Comparison of ENCODE assay signal across 1 cellular context in the genomic region with DNA sequence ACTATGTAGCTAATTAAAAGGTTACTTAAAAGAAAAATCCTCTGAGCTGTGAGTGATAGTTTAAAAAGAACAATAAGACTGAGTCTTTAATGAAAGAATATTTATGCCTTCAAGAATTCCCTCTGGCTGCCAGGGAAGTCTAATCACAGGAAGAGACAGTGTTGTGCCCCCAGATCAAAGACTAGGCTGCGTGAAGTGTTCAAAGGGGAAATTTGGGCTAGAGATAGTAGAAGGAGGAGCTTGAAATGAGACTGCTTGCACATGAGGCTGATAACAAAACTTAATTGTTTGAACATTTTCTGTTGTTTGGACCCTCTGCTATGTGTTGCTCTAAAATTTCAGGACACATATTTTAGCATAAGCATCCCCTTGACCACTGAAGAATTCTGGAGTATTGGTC.
TF ChIP-seq lines count a peak whose summit lies in the region.

No MANE protein-coding gene starts in this region.

TF ChIP-seq in HepG2, 621 proteins besides CTCF, POLR2A, EP300 and RAD21:
- TF ChIP-seq SOX6 (IDR thresholded peaks at IDR 0.05) = no peak
- 0 out of 2 replicates have a peak, but pooled peaks have one; percentile 29 for TF ChIP-seq SOX6 (CRISPR knock-in tag; IDR thresholded peaks at IDR 0.05)
- TF ChIP-seq TCF7 (IDR thresholded peaks at IDR 0.05; ENCODE audit: low read depth) = peak; percentile 46; the same call in 1 of the 2 replicates
- no peak for TF ChIP-seq SP4 (CRISPR knock-in tag; IDR thresholded peaks at IDR 0.05)
- no peak for TF ChIP-seq HOXA3 (CRISPR knock-in tag; IDR thresholded peaks at IDR 0.05)
- peak; percentile 55 for TF ChIP-seq SOX5 (CRISPR knock-in tag; IDR thresholded peaks at IDR 0.05; ENCODE audit: borderline replicate concordance)
- TF ChIP-seq KDM1A (CRISPR knock-in tag; IDR thresholded peaks at IDR 0.05) = no peak
- no peak for TF ChIP-seq AGO1 (IDR thresholded peaks at IDR 0.05; ENCODE audit: low read depth, low read length, poor library complexity, severe bottlenecking)
- TF ChIP-seq THAP8 (CRISPR knock-in tag; IDR thresholded peaks at IDR 0.05; ENCODE audit: borderline replicate concordance) = no peak
